ENCODE assay signal across 1 cellular context in the genomic region with DNA sequence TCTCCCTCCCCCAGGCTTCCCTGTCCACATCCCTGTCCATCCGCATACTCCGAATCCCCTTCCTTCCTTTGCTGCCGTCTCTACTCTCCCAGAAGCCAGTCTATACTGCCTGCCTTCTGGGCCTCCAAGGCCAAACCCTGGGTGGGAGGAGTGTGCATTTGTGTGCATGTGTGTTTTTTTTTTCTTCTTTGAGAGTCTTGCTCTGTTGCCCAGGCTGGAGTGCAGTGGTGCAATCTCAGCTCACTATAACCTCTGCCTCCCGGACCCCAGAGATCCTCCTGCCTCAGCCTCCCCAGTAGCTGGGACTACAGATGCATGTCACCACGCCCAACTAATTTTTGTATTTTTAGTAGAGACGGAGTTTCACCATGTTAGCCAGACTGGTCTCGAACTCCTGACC.
TF ChIP-seq lines count a peak whose summit lies in the region.

No MANE protein-coding gene starts in this region.

TF ChIP-seq in HepG2, 621 proteins besides CTCF, POLR2A, EP300 and RAD21:
- TF ChIP-seq ZNF563 (CRISPR knock-in tag; IDR thresholded peaks at IDR 0.05): 0 out of 2 replicates have a peak, but pooled peaks have one; percentile 28
